In genomic region chr13:101305981-101306411, GRCh38 we compare ENCODE assay signal across 19 cellular contexts.
DNase-seq lines count a peak whose midpoint lies in the region; ATAC-seq, FAIRE-seq and TF ChIP-seq lines count a peak whose summit lies in the region.
"Had no signal": no experiment of that assay in that cellular context is flagged by ENCODE, and none has a peak within 500 bp of the region (broad histone marks: within the 10 kb centered on the region; RNA-seq: fewer than 3 reads in every experiment).

No MANE protein-coding gene starts in this region.

- no peak for FAIRE-seq in astrocyte (lab: Jason Lieb, UNC)
- FAIRE-seq: G401.6, GM12891, GM19239, RCC 7860 had no signal

- 90% methylated on average over 6 of the region's 6 CpGs for WGBS in mesenchymal stem cell

- peaks cover 9% of the 10 kb centered on the region for H3K9me3 Mint-ChIP-seq in activated naive CD8-positive, alpha-beta T cell treated with anti-CD3 and anti-CD28 coated beads, Interleukin-2, amount 50 U/mL, for 24 hours
- no peaks in the 10 kb centered on the region for H3K9me3 Mint-ChIP-seq in activated naive CD8-positive, alpha-beta T cell treated with anti-CD3 and anti-CD28 coated beads for 36 hours
- no peaks in the 10 kb centered on the region for H3K9me3 Mint-ChIP-seq in astrocyte (ENCODE audit: unreplicated experiment)

- no peaks in the 10 kb centered on the region for H3K4me1 Mint-ChIP-seq in activated naive CD8-positive, alpha-beta T cell treated with anti-CD3 and anti-CD28 coated beads, Interleukin-2, amount 50 U/mL, for 24 hours
- no peaks in the 10 kb centered on the region for H3K4me1 Mint-ChIP-seq in activated naive CD8-positive, alpha-beta T cell treated with anti-CD3 and anti-CD28 coated beads for 36 hours
- H3K4me1 Mint-ChIP-seq in astrocyte (ENCODE audit: low read depth, unreplicated experiment): peaks cover 34% of the 10 kb centered on the region
- H3K4me1 Mint-ChIP-seq: GM23338 had no signal

- no peak overlapping the region for H3K4me2 ChIP-seq in astrocyte (ENCODE audit: low read length)
- no peak overlapping the region for H3K4me2 ChIP-seq in mesenchymal stem cell (ENCODE audit: low read length, poor library complexity, severe bottlenecking)
- H3K4me2 ChIP-seq: GM23338 had no signal

- peaks cover 31% of the 10 kb centered on the region for H3K4me1 ChIP-seq in astrocyte (ENCODE audit: insufficient read depth, low read length)
- H3K4me1 ChIP-seq in mesenchymal stem cell (ENCODE audit: control insufficient read depth, insufficient read depth, low read depth, low read length): peaks cover 3% of the 10 kb centered on the region
- H3K4me1 ChIP-seq in tibial artery: peaks cover 0 to 71% (median 21%) of the 10 kb centered on the region in 4 donors

- no peaks in the 10 kb centered on the region for H4K20me1 ChIP-seq in astrocyte (ENCODE audit: insufficient read depth, low read length)

- H3K23ac ChIP-seq in mesenchymal stem cell (ENCODE audit: low read length in 2 of 2): no peak overlapping the region

- no peak overlapping the region for H3K4me3 Mint-ChIP-seq in activated naive CD8-positive, alpha-beta T cell treated with anti-CD3 and anti-CD28 coated beads, Interleukin-2, amount 50 U/mL, for 24 hours
- no peak overlapping the region for H3K4me3 Mint-ChIP-seq in activated naive CD8-positive, alpha-beta T cell treated with anti-CD3 and anti-CD28 coated beads for 36 hours
- H3K4me3 Mint-ChIP-seq in astrocyte (ENCODE audit: unreplicated experiment): no peak overlapping the region
- H3K4me3 Mint-ChIP-seq: GM23338 had no signal

- TF ChIP-seq CTCF in astrocyte (IDR thresholded peaks at IDR 0.05; ENCODE audit: insufficient read depth, low read depth, low read length) (no peak), tibial artery (IDR thresholded peaks at IDR 0.05) (no peak), omental fat pad (IDR thresholded peaks at IDR 0.05) (no peak)

- peak overlapping the region in 1 of 2 experiments; percentile 1 for H3K18ac ChIP-seq in mesenchymal stem cell (ENCODE audit: low read depth in 1 of 2, low read length in 2 of 2)

- H3K27ac ChIP-seq in astrocyte (ENCODE audit: low read depth, low read length) (peak overlapping the region; percentile 72), mesenchymal stem cell (ENCODE audit: low read length, poor library complexity, severe bottlenecking) (no peak overlapping the region), tibial artery (peak overlapping the region; percentile 46 to 72)
- H3K27ac ChIP-seq: HL-60 had no signal

- no peaks in the 10 kb centered on the region for H3K36me3 ChIP-seq in astrocyte (ENCODE audit: insufficient read depth, low read length)
- H3K36me3 ChIP-seq in mesenchymal stem cell (ENCODE audit: control insufficient read depth in 1 of 2, insufficient read depth in 2 of 2, low read depth in 1 of 2, low read length in 2 of 2): no peaks in the 10 kb centered on the region
- H3K36me3 ChIP-seq in tibial artery: no peaks in the 10 kb centered on the region

- no peak overlapping the region for H2AK5ac ChIP-seq in mesenchymal stem cell (ENCODE audit: low read length, severe bottlenecking)

- H3K36me3 Mint-ChIP-seq in activated naive CD8-positive, alpha-beta T cell treated with anti-CD3 and anti-CD28 coated beads, Interleukin-2, amount 50 U/mL, for 24 hours (ENCODE audit: low read depth): no peaks in the 10 kb centered on the region
- H3K36me3 Mint-ChIP-seq in activated naive CD8-positive, alpha-beta T cell treated with anti-CD3 and anti-CD28 coated beads for 36 hours: no peaks in the 10 kb centered on the region
- H3K36me3 Mint-ChIP-seq in astrocyte (ENCODE audit: low read depth, unreplicated experiment): no peaks in the 10 kb centered on the region

- H2AFZ ChIP-seq in astrocyte (ENCODE audit: low read depth, low read length) (no peak overlapping the region), mesenchymal stem cell (ENCODE audit: low read depth, low read length) (no peak overlapping the region)
- H2AFZ ChIP-seq: GM23338 had no signal

- H4K91ac ChIP-seq in mesenchymal stem cell (ENCODE audit: low read length): no peak overlapping the region

- no peak overlapping the region for H3K27ac Mint-ChIP-seq in activated naive CD8-positive, alpha-beta T cell treated with anti-CD3 and anti-CD28 coated beads, Interleukin-2, amount 50 U/mL, for 24 hours
- no peak overlapping the region for H3K27ac Mint-ChIP-seq in activated naive CD8-positive, alpha-beta T cell treated with anti-CD3 and anti-CD28 coated beads for 36 hours
- peak overlapping the region; percentile 86 for H3K27ac Mint-ChIP-seq in astrocyte (ENCODE audit: unreplicated experiment)
- H3K27ac Mint-ChIP-seq: GM23338 had no signal

- no peak overlapping the region for H2BK5ac ChIP-seq in mesenchymal stem cell (ENCODE audit: low read depth, low read length, poor library complexity, severe bottlenecking)

- no peaks in the 10 kb centered on the region for H3K79me1 ChIP-seq in mesenchymal stem cell (replicated peaks; ENCODE audit: low read length, poor library complexity, severe bottlenecking)

- no peaks in the 10 kb centered on the region for H3K27me3 Mint-ChIP-seq in activated naive CD8-positive, alpha-beta T cell treated with anti-CD3 and anti-CD28 coated beads, Interleukin-2, amount 50 U/mL, for 24 hours
- H3K27me3 Mint-ChIP-seq in activated naive CD8-positive, alpha-beta T cell treated with anti-CD3 and anti-CD28 coated beads for 36 hours: peaks cover 2% of the 10 kb centered on the region
- no peaks in the 10 kb centered on the region for H3K27me3 Mint-ChIP-seq in astrocyte (ENCODE audit: low read depth, unreplicated experiment)

- intact Hi-C loops in tibial artery (cut with DNase I; ENCODE audit: low total_unique reads): loop anchor here (10.0 kb wide), 1 partner anchor 149 kb away; the partner anchor contains the start of gene ITGBL1

- H3K14ac ChIP-seq in mesenchymal stem cell (ENCODE audit: low read length in 2 of 2): no peak overlapping the region

- no peak for DNase-seq in activated naive CD8-positive, alpha-beta T cell treated with anti-CD3 and anti-CD28 coated beads, Interleukin-2, amount 50 U/mL, for 24 hours
- DNase-seq in activated naive CD8-positive, alpha-beta T cell treated with anti-CD3 and anti-CD28 coated beads for 36 hours: no peak
- no peak for DNase-seq in astrocyte (ENCODE audit: low read depth)
- DNase-seq in mesenchymal stem cell: no peak
- DNase-seq in tibial artery: no peak
- no peak for DNase-seq in omental fat pad (ENCODE audit: low spot score)
- no peak for DNase-seq in activated T-cell treated with anti-CD3 and anti-CD28 coated beads, Interleukin-2, amount 50 U/mL, for 1 hour
- DNase-seq: COR-L47, DMS153, KBM-7, NCI-H1092 treated with DMSO at 0.1 percent for 48 hours, NCI-H1694 had no signal

- ATAC-seq in activated naive CD8-positive, alpha-beta T cell treated with anti-CD3 and anti-CD28 coated beads, Interleukin-2, amount 50 U/mL, for 24 hours: peak; percentile 28
- ATAC-seq in omental fat pad (ENCODE audit: low FRiP score) (no peak), GM21367 (IDR thresholded peaks at IDR 0.05; ENCODE audit: unreplicated experiment) (no peak)
- ATAC-seq: GM23338 had no signal

- H3K9ac ChIP-seq in astrocyte (ENCODE audit: low read length): no peak overlapping the region
- H3K9ac ChIP-seq in mesenchymal stem cell (ENCODE audit: low read length): no peak overlapping the region

- no peak overlapping the region for H3K4me3 ChIP-seq in astrocyte (ENCODE audit: insufficient read depth, low read depth, low read length)
- H3K4me3 ChIP-seq in mesenchymal stem cell (ENCODE audit: insufficient read depth in 1 of 2, low read depth in 1 of 2, low read length in 2 of 2): no peak overlapping the region
- H3K4me3 ChIP-seq in tibial artery: no peak overlapping the region
- H3K4me3 ChIP-seq: GM23338 had no signal

- no peaks in the 10 kb centered on the region for H3K9me3 ChIP-seq in astrocyte (ENCODE audit: insufficient read depth, low read depth, low read length)
- no peaks in the 10 kb centered on the region for H3K9me3 ChIP-seq in mesenchymal stem cell (ENCODE audit: control insufficient read depth, low read length)
- H3K9me3 ChIP-seq in tibial artery: no peaks in the 10 kb centered on the region

- peak overlapping the region; percentile 56 to 76 for H2BK12ac ChIP-seq in mesenchymal stem cell (ENCODE audit: low read length in 2 of 2)

- H4K8ac ChIP-seq in mesenchymal stem cell (ENCODE audit: low read length): no peak overlapping the region

- peak overlapping the region in 1 of 2 experiments; percentile 15 for H3K4ac ChIP-seq in mesenchymal stem cell (ENCODE audit: low read depth in 1 of 2, low read length in 2 of 2)

- no peaks in the 10 kb centered on the region for H3K79me2 ChIP-seq in astrocyte (ENCODE audit: insufficient read depth, low read length)

- H3K27me3 ChIP-seq in astrocyte (ENCODE audit: insufficient read depth, low read length) (no peaks in the 10 kb centered on the region), mesenchymal stem cell (ENCODE audit: control insufficient read depth in 1 of 2, insufficient read depth in 1 of 2, low read length in 2 of 2) (no peaks in the 10 kb centered on the region), tibial artery (no peaks in the 10 kb centered on the region)

- H2BK120ac ChIP-seq in mesenchymal stem cell (ENCODE audit: low read depth, low read length): no peak overlapping the region

- no peak overlapping the region for H2BK15ac ChIP-seq in mesenchymal stem cell (ENCODE audit: low read depth, poor library complexity, severe bottlenecking)
